ENCODE assay signal across 12 cellular contexts in genomic region chr12:116601524-116601923, GRCh38. TPM values are rescaled to one million over a fixed set of nuclear protein-coding genes. Genes with fewer than 3 reads are reported as not detected.
DNase-seq lines count a peak whose midpoint lies in the region; ATAC-seq and TF ChIP-seq lines count a peak whose summit lies in the region.
"Had no signal": no experiment of that assay in that cellular context is flagged by ENCODE, and none has a peak within 500 bp of the region (broad histone marks: within the 10 kb centered on the region; RNA-seq: fewer than 3 reads in every experiment).

No MANE protein-coding gene starts in this region.

- H3K4ac ChIP-seq in IMR-90 (ENCODE audit: low read depth, low read length) = no peak overlapping the region

- no peak for TF ChIP-seq CTCF in IMR-90 (conservative IDR thresholded peaks at IDR 0.05; ENCODE audit: low read depth, low read length)

- peak overlapping the region in 6 of 11 experiments; percentile 18 to 51 (median 20); a peak in 6 of 22 replicates for H3K27ac ChIP-seq in BLaER1 treated with 17β-estradiol and CSF1 and Interleukin-3, amounts not matched to agents 10 nM and 100 nM
- H3K27ac ChIP-seq in IMR-90 (ENCODE audit: insufficient read depth, low read length) = no peak overlapping the region

- TF ChIP-seq RAD21 in IMR-90 (IDR thresholded peaks at IDR 0.05; ENCODE audit: low read length) = no peak

- 0 out of 3 replicates have a peak overlapping the region, but pooled peaks have one; percentile 39 for H2BK15ac ChIP-seq in IMR-90 (ENCODE audit: low read depth, low read length)

- H3K27me3 Mint-ChIP-seq in activated T-helper 17 cell treated with anti-CD3 and anti-CD28 coated beads, Interleukin-2, amount 50 U/mL, for 72 hours = peaks cover 3% of the 10 kb centered on the region

- H3K14ac ChIP-seq in IMR-90 (replicated peaks; ENCODE audit: low read depth, low read length) = peak overlapping the region; percentile 42; the same call in 1 of the 2 replicates

- no peaks in the 10 kb centered on the region for H3K36me3 Mint-ChIP-seq in activated T-helper 17 cell treated with anti-CD3 and anti-CD28 coated beads, Interleukin-2, amount 50 U/mL, for 72 hours (ENCODE audit: low read depth)

- H3K79me1 ChIP-seq in IMR-90 (ENCODE audit: low read depth in 1 of 2, low read length in 2 of 2) = no peaks in the 10 kb centered on the region

- peak overlapping the region; percentile 61 for H3K27ac Mint-ChIP-seq in activated T-helper 17 cell treated with anti-CD3 and anti-CD28 coated beads, Interleukin-2, amount 50 U/mL, for 72 hours
- H3K27ac Mint-ChIP-seq: activated CD4-positive, alpha-beta memory T cell treated with anti-CD3 and anti-CD28 coated beads, Interleukin-2, amount 10 ng/mL, durations not matched to agents 7 days and 5 days had no signal

- intact Hi-C loops in IMR-90 (cut with micrococcal nuclease) = no loop called here

- no peak overlapping the region; the same call in 1 of the 2 replicates for H2BK20ac ChIP-seq in IMR-90 (ENCODE audit: low read depth, low read length)

- BruUV-seq in IMR-90 (replicated peaks; lab: Mats Ljungman, UMichigan) = no TSS peak

- peaks cover 10% of the 10 kb centered on the region for H3K4me1 Mint-ChIP-seq in activated T-helper 17 cell treated with anti-CD3 and anti-CD28 coated beads, Interleukin-2, amount 50 U/mL, for 72 hours

- H3K4me3 ChIP-seq in BLaER1 treated with 17β-estradiol and CSF1 and Interleukin-3, amounts not matched to agents 10 nM and 100 nM = no peak overlapping the region
- no peak overlapping the region for H3K4me3 ChIP-seq in IMR-90 (ENCODE audit: insufficient read depth, low read depth, low read length)

- H3K4me1 ChIP-seq in BLaER1 treated with 17β-estradiol and CSF1 and Interleukin-3, amounts not matched to agents 10 nM and 100 nM = peaks cover 31 to 64% (median 56%) of the 10 kb centered on the region in 10 experiments
- H3K4me1 ChIP-seq in IMR-90 (ENCODE audit: control insufficient read depth, insufficient read depth, low read length) = peaks cover 11% of the 10 kb centered on the region

- peak overlapping the region; percentile 78 for H2AK5ac ChIP-seq in IMR-90 (ENCODE audit: low read depth, low read length)

- H3K4me2 ChIP-seq in BLaER1 treated with 17β-estradiol and CSF1 and Interleukin-3, amounts not matched to agents 10 nM and 100 nM = peak overlapping the region; percentile 23 to 73 (median 54); a peak in 21 of 22 replicates
- no peak overlapping the region for H3K4me2 ChIP-seq in IMR-90 (ENCODE audit: low read depth, low read length)

- peak overlapping the region; percentile 40; the same call in 1 of the 2 replicates for H4K5ac ChIP-seq in IMR-90 (ENCODE audit: low read depth, low read length)

- H3K9me1 ChIP-seq in IMR-90 (ENCODE audit: insufficient read depth, low read length) = peaks cover 12% of the 10 kb centered on the region

- no peak overlapping the region for H2BK5ac ChIP-seq in IMR-90 (ENCODE audit: low read depth, low read length, poor library complexity, severe bottlenecking)

- H3K56ac ChIP-seq in IMR-90 (ENCODE audit: extremely low read depth, insufficient read depth, low read length) = no peak overlapping the region

- CTCF ChIA-PET in IMR-90 (lab: Yijun Ruan, JAX) = interaction anchor here (1.3 kb wide), 1 partner anchor 586 kb away, joined by 4 read pairs; no protein-coding TSS in a partner anchor

- dilution Hi-C loops in IMR-90 (cut with HindIII; ENCODE audit: low sequenced_read_pairs, unreplicated experiment) = no loop called here

- no peaks in the 10 kb centered on the region for H3K27me3 ChIP-seq in BLaER1 treated with 17β-estradiol and CSF1 and Interleukin-3, amounts not matched to agents 10 nM and 100 nM
- H3K27me3 ChIP-seq in IMR-90 (ENCODE audit: control insufficient read depth, insufficient read depth, low read length) = peaks cover 2% of the 10 kb centered on the region; the same call in 1 of the 2 replicates

- H4K20me1 ChIP-seq in BLaER1 treated with 17β-estradiol and CSF1 and Interleukin-3, amounts not matched to agents 10 nM and 100 nM = no peaks in the 10 kb centered on the region
- no peaks in the 10 kb centered on the region for H4K20me1 ChIP-seq in IMR-90 (ENCODE audit: insufficient read depth, low read length)

- no peaks in the 10 kb centered on the region for H3K36me3 ChIP-seq in BLaER1 treated with 17β-estradiol and CSF1 and Interleukin-3, amounts not matched to agents 10 nM and 100 nM
- H3K36me3 ChIP-seq in IMR-90 (ENCODE audit: control insufficient read depth, insufficient read depth, low read length) = no peaks in the 10 kb centered on the region

- H2AK9ac ChIP-seq in IMR-90 (replicated peaks; ENCODE audit: low read depth, low read length, poor library complexity) = no peak overlapping the region

- peaks cover 0 to 17% (median 12%) of the 10 kb centered on the region in 11 experiments; a peak in 17 of 22 replicates for H3K9me3 ChIP-seq in BLaER1 treated with 17β-estradiol and CSF1 and Interleukin-3, amounts not matched to agents 10 nM and 100 nM (replicated peaks in 1 of 11)
- H3K9me3 ChIP-seq in IMR-90 (ENCODE audit: control insufficient read depth, insufficient read depth, low read length) = no peaks in the 10 kb centered on the region

- H3K9me3 Mint-ChIP-seq in activated T-helper 17 cell treated with anti-CD3 and anti-CD28 coated beads, Interleukin-2, amount 50 U/mL, for 72 hours = no peaks in the 10 kb centered on the region
- H3K9me3 Mint-ChIP-seq: activated CD4-positive, alpha-beta memory T cell treated with anti-CD3 and anti-CD28 coated beads, Interleukin-2, amount 10 ng/mL, durations not matched to agents 7 days and 5 days had no signal

- no peak overlapping the region for H2BK120ac ChIP-seq in IMR-90 (ENCODE audit: low read depth, low read length)

- no peak overlapping the region for H3K18ac ChIP-seq in IMR-90 (ENCODE audit: low read depth, low read length)

- H2AFZ ChIP-seq in IMR-90 (replicated peaks; ENCODE audit: low read length, poor library complexity) = peak overlapping the region; percentile 43

- H4K91ac ChIP-seq in IMR-90 (ENCODE audit: insufficient read depth, low read depth, low read length) = no peak overlapping the region

- no peak overlapping the region for H3K4me3 Mint-ChIP-seq in activated T-helper 17 cell treated with anti-CD3 and anti-CD28 coated beads, Interleukin-2, amount 50 U/mL, for 72 hours
- H3K4me3 Mint-ChIP-seq: activated CD4-positive, alpha-beta memory T cell treated with anti-CD3 and anti-CD28 coated beads, Interleukin-2, amount 10 ng/mL, durations not matched to agents 7 days and 5 days had no signal

- in situ Hi-C loops in IMR-90 (cut with MboI; ENCODE audit: low sequenced_read_pairs) = no loop called here

- no peak overlapping the region for H3K23ac ChIP-seq in IMR-90 (ENCODE audit: low read depth, low read length)

- TF ChIP-seq POLR2A in IMR-90 (IDR thresholded peaks at IDR 0.05; ENCODE audit: low read depth, low read length) = no peak

- DNase-seq in IMR-90 (peak; percentile 46), islet precursor cell (peak; percentile 44), cerebellum (ENCODE audit: low spot score) (no peak), AG20443 (ENCODE audit: low spot score) (no peak), DMS53 (lab: John Stamatoyannopoulos, UW) (no peak), HT-29 (ENCODE audit: low spot score) (no peak)
- DNase-seq: activated CD4-positive, alpha-beta memory T cell treated with anti-CD3 and anti-CD28 coated beads, Interleukin-2, amount 10 ng/mL, durations not matched to agents 7 days and 5 days; anterior cingulate cortex; left cardiac atrium; stimulated activated naive CD4-positive, alpha-beta T cell had no signal

- no peak overlapping the region for H4K8ac ChIP-seq in IMR-90 (ENCODE audit: low read depth in 2 of 2, low read length in 2 of 2)

- POLR2A ChIA-PET in IMR-90 (lab: Charles Lee; ENCODE audit: unreplicated experiment) = no interaction called here

- no peak for ATAC-seq in IMR-90 (ENCODE audit: low read depth)
- peak; percentile 66 for ATAC-seq in activated T-helper 17 cell treated with anti-CD3 and anti-CD28 coated beads, Interleukin-2, amount 50 U/mL, for 72 hours (replicated peaks)
- ATAC-seq: left cardiac atrium had no signal

- no peak overlapping the region for H3K9ac ChIP-seq in BLaER1 treated with 17β-estradiol and CSF1 and Interleukin-3, amounts not matched to agents 10 nM and 100 nM
- H3K9ac ChIP-seq in IMR-90 (ENCODE audit: low read depth, low read length) = no peak overlapping the region

TF ChIP-seq in IMR-90, 13 proteins besides CTCF, POLR2A, EP300 and RAD21:
- TF ChIP-seq RCOR1 (IDR thresholded peaks at IDR 0.05; ENCODE audit: insufficient replicate concordance, low read length) (no peak), FOS (IDR thresholded peaks at IDR 0.05; ENCODE audit: low read depth, low read length) (peak; percentile 55; the same call in 1 of the 2 replicates)

RNA-seq across cellular contexts. Expression of gene MAP1LC3B2, which starts 42.3 kb away (rescaled TPM):
- total RNA-seq in IMR-90 (2012; rRNA removed) (0.28 TPM in 1 of 2 replicates, not detected in the other), cerebellum (1.4 TPM)
- 1.4 TPM in 2 replicates for polyA plus RNA-seq in IMR-90 (2012; rRNA removed)
- polyA plus RNA-seq in IMR-90 (2012; cell fraction: cytosol; rRNA removed) = 0.55 and 0.97 TPM in 2 replicates
- 0.26 and 1.5 TPM in 2 replicates for polyA plus RNA-seq in IMR-90 (2012; cell fraction: nucleus; rRNA removed; ENCODE audit: low replicate concordance)
- total RNA-seq in activated T-helper 17 cell treated with anti-CD3 and anti-CD28 coated beads, Interleukin-2, amount 50 U/mL, for 72 hours = under 1 TPM; 0.90 to 0.97 TPM
- 0.73 TPM in 1 of 2 replicates, not detected in the other for total RNA-seq in HT-29 (2014; rRNA removed; shearing (Covaris generic))

Comparison
In these comparisons a context has a peak if more than half of its experiments do, and no peak if none do; other contexts are left out.
1. DNase-seq: peak in IMR-90 (single experiment) and islet precursor cell (single experiment); none in cerebellum (single experiment), AG20443 (single experiment), DMS53 (single experiment) and HT-29 (single experiment).